In the genomic region with DNA sequence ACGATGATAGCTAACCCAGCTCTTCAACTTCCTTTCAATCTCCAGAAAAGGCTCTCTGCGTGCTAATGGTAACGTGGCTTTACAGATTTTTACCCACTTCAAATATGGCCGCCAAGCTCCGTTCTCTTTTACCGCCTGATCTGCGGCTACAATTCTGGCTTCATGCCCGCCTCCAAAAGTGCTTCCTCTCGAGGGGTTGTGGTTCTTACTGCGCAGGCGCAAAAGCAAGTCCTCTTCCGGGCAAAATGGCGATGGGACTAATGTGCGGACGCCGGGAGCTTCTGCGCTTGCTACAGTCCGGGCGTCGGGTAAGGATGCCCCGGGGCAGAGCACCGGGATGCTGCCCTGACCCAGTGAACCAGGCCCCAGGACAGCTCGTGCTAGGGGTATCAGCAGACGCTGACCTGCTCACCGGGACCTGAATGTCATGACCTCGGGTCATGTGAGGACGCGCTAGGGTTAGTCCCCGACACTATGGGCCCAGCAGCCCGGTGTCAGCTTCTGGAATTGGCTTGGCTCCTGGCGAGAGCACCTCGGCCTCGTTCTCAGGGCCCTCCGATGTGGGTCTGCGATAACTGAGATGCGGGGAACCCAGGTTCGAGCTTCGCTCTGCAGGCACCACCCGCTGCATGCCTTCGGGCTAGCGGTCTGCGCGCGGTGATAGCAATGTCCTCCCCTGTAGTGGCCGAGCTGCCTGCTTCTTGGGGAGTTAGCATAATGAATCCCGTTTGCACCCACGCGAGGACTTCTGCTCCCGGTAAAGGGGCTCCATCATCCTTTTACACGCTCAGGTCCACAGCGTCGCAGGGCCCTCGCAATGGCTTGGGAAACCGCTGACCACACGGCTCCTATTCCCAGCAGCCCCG, we compare ENCODE assay signal across 1 cellular context.
TF ChIP-seq lines count a peak whose summit lies in the region.

A gene (plus strand): TSS at position 232 of the 866 bp plus-strand sequence. CDS start 14 bp downstream, at position 246.

TF ChIP-seq in HepG2, 621 proteins besides CTCF, POLR2A, EP300 and RAD21 (continued from another document and continues in another):
- peak; percentile 80; the same call in 1 of the 2 replicates for TF ChIP-seq TARDBP (CRISPR knock-in tag; IDR thresholded peaks at IDR 0.05)
- TF ChIP-seq, protein P1, sequence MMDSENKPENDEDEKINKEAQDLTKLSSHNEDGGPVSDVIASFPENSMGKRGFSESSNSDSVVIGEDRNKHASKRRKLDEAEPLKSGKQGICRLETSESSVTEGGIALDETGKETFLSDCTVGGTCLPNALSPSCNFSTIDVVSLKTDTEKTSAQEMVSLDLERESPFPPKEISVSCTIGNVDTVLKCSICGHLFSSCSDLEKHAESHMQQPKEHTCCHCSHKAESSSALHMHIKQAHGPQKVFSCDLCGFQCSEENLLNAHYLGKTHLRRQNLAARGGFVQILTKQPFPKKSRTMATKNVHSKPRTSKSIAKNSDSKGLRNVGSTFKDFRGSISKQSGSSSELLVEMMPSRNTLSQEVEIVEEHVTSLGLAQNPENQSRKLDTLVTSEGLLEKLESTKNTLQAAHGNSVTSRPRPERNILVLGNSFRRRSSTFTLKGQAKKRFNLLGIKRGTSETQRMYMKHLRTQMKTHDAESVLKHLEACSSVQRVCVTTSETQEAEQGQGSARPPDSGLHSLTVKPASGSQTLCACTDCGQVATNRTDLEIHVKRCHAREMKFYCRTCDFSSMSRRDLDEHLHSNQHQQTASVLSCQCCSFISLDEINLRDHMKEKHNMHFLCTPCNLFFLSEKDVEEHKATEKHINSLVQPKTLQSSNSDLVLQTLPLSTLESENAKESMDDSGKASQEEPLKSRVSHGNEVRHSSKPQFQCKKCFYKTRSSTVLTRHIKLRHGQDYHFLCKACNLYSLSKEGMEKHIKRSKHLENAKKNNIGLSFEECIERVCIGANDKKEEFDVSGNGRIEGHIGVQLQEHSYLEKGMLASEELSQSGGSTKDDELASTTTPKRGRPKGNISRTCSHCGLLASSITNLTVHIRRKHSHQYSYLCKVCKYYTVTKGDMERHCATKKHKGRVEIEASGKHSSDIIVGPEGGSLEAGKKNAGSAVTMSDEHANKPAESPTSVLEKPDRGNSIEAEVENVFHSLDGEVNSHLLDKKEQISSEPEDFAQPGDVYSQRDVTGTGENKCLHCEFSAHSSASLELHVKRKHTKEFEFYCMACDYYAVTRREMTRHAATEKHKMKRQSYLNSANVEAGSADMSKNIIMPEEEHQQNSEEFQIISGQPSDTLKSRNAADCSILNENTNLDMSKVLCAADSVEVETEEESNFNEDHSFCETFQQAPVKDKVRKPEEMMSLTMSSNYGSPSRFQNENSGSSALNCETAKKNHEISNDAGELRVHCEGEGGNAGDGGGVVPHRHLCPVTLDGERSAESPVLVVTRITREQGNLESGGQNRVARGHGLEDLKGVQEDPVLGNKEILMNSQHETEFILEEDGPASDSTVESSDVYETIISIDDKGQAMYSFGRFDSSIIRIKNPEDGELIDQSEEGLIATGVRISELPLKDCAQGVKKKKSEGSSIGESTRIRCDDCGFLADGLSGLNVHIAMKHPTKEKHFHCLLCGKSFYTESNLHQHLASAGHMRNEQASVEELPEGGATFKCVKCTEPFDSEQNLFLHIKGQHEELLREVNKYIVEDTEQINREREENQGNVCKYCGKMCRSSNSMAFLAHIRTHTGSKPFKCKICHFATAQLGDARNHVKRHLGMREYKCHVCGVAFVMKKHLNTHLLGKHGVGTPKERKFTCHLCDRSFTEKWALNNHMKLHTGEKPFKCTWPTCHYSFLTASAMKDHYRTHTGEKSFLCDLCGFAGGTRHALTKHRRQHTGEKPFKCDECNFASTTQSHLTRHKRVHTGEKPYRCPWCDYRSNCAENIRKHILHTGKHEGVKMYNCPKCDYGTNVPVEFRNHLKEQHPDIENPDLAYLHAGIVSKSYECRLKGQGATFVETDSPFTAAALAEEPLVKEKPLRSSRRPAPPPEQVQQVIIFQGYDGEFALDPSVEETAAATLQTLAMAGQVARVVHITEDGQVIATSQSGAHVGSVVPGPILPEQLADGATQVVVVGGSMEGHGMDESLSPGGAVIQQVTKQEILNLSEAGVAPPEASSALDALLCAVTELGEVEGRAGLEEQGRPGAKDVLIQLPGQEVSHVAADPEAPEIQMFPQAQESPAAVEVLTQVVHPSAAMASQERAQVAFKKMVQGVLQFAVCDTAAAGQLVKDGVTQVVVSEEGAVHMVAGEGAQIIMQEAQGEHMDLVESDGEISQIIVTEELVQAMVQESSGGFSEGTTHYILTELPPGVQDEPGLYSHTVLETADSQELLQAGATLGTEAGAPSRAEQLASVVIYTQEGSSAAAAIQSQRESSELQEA (CRISPR knock-in tag; IDR thresholded peaks at IDR 0.05; ENCODE audit: not compliant biosample characterization) = peak; percentile 99
- TF ChIP-seq, protein P2, sequence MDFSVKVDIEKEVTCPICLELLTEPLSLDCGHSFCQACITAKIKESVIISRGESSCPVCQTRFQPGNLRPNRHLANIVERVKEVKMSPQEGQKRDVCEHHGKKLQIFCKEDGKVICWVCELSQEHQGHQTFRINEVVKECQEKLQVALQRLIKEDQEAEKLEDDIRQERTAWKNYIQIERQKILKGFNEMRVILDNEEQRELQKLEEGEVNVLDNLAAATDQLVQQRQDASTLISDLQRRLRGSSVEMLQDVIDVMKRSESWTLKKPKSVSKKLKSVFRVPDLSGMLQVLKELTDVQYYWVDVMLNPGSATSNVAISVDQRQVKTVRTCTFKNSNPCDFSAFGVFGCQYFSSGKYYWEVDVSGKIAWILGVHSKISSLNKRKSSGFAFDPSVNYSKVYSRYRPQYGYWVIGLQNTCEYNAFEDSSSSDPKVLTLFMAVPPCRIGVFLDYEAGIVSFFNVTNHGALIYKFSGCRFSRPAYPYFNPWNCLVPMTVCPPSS (IDR thresholded peaks at IDR 0.05) = no peak
- no peak for TF ChIP-seq SOX6 (IDR thresholded peaks at IDR 0.05)
- TF ChIP-seq SOX6 (CRISPR knock-in tag; IDR thresholded peaks at IDR 0.05) = peak; percentile 86
- peak; percentile 100 for TF ChIP-seq EHMT2 (IDR thresholded peaks at IDR 0.05; ENCODE audit: borderline replicate concordance, low read depth, low read length)
- TF ChIP-seq ZBTB7A (CRISPR knock-in tag; IDR thresholded peaks at IDR 0.05) = peak; percentile 90
- TF ChIP-seq, protein P3, sequence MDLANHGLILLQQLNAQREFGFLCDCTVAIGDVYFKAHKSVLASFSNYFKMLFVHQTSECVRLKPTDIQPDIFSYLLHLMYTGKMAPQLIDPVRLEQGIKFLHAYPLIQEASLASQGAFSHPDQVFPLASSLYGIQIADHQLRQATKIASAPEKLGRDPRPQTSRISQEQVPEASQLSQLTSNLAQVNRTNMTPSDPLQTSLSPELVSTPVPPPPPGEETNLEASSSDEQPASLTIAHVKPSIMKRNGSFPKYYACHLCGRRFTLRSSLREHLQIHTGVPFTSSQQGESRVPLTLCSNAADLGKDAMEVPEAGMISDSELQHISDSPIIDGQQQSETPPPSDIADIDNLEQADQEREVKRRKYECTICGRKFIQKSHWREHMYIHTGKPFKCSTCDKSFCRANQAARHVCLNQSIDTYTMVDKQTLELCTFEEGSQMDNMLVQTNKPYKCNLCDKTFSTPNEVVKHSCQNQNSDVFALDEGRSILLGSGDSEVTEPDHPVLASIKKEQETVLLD (CRISPR knock-in tag; IDR thresholded peaks at IDR 0.05; ENCODE audit: low read depth) = peak; percentile 82
- TF ChIP-seq ZNF10 (CRISPR knock-in tag; IDR thresholded peaks at IDR 0.05; ENCODE audit: borderline replicate concordance, low read depth) = no peak; the same call in none of the 2 replicates
- peak; percentile 78 for TF ChIP-seq RCOR2 (CRISPR knock-in tag; IDR thresholded peaks at IDR 0.05)
- TF ChIP-seq ATRX (CRISPR knock-in tag; IDR thresholded peaks at IDR 0.05; ENCODE audit: borderline replicate concordance) = peak; percentile 43; the same call in 1 of the 2 replicates
- TF ChIP-seq ZNF235 (CRISPR knock-in tag; IDR thresholded peaks at IDR 0.05; ENCODE audit: borderline replicate concordance) = peak; percentile 98; the same call in 1 of the 2 replicates
- TF ChIP-seq SRSF9 (IDR thresholded peaks at IDR 0.05; ENCODE audit: borderline replicate concordance, insufficient read depth, low read depth, low read length, poor library complexity, severe bottlenecking) = no peak
- TF ChIP-seq ZNF225 (CRISPR knock-in tag; IDR thresholded peaks at IDR 0.05) = peak; percentile 97
- TF ChIP-seq TSC22D2 (CRISPR knock-in tag; IDR thresholded peaks at IDR 0.05; ENCODE audit: borderline replicate concordance) = peak; percentile 98
- peak; percentile 37 for TF ChIP-seq HMG20B (CRISPR knock-in tag; conservative IDR thresholded peaks at IDR 0.05)
- 0 out of 2 replicates have a peak, but pooled peaks have one; percentile 85 for TF ChIP-seq REXO4 (CRISPR knock-in tag; IDR thresholded peaks at IDR 0.05; ENCODE audit: borderline replicate concordance)
- TF ChIP-seq FOXA1 (IDR thresholded peaks at IDR 0.05) = no peak
- peak; percentile 28; the same call in 1 of the 2 replicates for TF ChIP-seq FOXA1 (CRISPR knock-in tag; IDR thresholded peaks at IDR 0.05)
- no peak; the same call in 1 of the 2 replicates for TF ChIP-seq NFE2 (CRISPR knock-in tag; IDR thresholded peaks at IDR 0.05)
- TF ChIP-seq KLF11 (CRISPR knock-in tag; IDR thresholded peaks at IDR 0.05) = peak; percentile 90; the same call in 1 of the 2 replicates
- no peak; the same call in 1 of the 2 replicates for TF ChIP-seq ZNF251 (CRISPR knock-in tag; IDR thresholded peaks at IDR 0.05)
- TF ChIP-seq, protein P4, sequence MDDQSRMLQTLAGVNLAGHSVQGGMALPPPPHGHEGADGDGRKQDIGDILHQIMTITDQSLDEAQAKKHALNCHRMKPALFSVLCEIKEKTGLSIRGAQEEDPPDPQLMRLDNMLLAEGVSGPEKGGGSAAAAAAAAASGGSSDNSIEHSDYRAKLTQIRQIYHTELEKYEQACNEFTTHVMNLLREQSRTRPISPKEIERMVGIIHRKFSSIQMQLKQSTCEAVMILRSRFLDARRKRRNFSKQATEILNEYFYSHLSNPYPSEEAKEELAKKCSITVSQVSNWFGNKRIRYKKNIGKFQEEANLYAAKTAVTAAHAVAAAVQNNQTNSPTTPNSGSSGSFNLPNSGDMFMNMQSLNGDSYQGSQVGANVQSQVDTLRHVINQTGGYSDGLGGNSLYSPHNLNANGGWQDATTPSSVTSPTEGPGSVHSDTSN (CRISPR knock-in tag; IDR thresholded peaks at IDR 0.05; ENCODE audit: borderline replicate concordance) = peak; percentile 89
- TF ChIP-seq ZNF530 (CRISPR knock-in tag; IDR thresholded peaks at IDR 0.05; ENCODE audit: low read depth) = 0 out of 2 replicates have a peak, but pooled peaks have one; percentile 23
- peak; percentile 55; the same call in 1 of the 2 replicates for TF ChIP-seq DR1 (CRISPR knock-in tag; IDR thresholded peaks at IDR 0.05)
- TF ChIP-seq YEATS2 (CRISPR knock-in tag; IDR thresholded peaks at IDR 0.05; ENCODE audit: borderline replicate concordance) = peak; percentile 94; the same call in 1 of the 2 replicates
- TF ChIP-seq ZNF614 (CRISPR knock-in tag; IDR thresholded peaks at IDR 0.05; ENCODE audit: borderline replicate concordance) = peak; percentile 97
- TF ChIP-seq, protein P5, sequence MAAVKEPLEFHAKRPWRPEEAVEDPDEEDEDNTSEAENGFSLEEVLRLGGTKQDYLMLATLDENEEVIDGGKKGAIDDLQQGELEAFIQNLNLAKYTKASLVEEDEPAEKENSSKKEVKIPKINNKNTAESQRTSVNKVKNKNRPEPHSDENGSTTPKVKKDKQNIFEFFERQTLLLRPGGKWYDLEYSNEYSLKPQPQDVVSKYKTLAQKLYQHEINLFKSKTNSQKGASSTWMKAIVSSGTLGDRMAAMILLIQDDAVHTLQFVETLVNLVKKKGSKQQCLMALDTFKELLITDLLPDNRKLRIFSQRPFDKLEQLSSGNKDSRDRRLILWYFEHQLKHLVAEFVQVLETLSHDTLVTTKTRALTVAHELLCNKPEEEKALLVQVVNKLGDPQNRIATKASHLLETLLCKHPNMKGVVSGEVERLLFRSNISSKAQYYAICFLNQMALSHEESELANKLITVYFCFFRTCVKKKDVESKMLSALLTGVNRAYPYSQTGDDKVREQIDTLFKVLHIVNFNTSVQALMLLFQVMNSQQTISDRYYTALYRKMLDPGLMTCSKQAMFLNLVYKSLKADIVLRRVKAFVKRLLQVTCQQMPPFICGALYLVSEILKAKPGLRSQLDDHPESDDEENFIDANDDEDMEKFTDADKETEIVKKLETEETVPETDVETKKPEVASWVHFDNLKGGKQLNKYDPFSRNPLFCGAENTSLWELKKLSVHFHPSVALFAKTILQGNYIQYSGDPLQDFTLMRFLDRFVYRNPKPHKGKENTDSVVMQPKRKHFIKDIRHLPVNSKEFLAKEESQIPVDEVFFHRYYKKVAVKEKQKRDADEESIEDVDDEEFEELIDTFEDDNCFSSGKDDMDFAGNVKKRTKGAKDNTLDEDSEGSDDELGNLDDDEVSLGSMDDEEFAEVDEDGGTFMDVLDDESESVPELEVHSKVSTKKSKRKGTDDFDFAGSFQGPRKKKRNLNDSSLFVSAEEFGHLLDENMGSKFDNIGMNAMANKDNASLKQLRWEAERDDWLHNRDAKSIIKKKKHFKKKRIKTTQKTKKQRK (IDR thresholded peaks at IDR 0.05; ENCODE audit: low read length) = no peak
- TF ChIP-seq, protein P6, sequence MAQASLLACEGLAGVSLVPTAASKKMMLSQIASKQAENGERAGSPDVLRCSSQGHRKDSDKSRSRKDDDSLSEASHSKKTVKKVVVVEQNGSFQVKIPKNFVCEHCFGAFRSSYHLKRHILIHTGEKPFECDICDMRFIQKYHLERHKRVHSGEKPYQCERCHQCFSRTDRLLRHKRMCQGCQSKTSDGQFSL (CRISPR knock-in tag; IDR thresholded peaks at IDR 0.05) = no peak
- TF ChIP-seq, protein P7, sequence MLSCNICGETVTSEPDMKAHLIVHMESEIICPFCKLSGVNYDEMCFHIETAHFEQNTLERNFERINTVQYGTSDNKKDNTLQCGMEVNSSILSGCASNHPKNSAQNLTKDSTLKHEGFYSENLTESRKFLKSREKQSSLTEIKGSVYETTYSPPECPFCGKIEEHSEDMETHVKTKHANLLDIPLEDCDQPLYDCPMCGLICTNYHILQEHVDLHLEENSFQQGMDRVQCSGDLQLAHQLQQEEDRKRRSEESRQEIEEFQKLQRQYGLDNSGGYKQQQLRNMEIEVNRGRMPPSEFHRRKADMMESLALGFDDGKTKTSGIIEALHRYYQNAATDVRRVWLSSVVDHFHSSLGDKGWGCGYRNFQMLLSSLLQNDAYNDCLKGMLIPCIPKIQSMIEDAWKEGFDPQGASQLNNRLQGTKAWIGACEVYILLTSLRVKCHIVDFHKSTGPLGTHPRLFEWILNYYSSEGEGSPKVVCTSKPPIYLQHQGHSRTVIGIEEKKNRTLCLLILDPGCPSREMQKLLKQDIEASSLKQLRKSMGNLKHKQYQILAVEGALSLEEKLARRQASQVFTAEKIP (CRISPR knock-in tag; IDR thresholded peaks at IDR 0.05; ENCODE audit: borderline replicate concordance) = no peak
